ENCODE assay signal across 21 cellular contexts in genomic region chr17:65043802-65044201, GRCh38. TPM values are rescaled to one million over a fixed set of nuclear protein-coding genes. Genes with fewer than 3 reads are reported as not detected.
DNase-seq lines count a peak whose midpoint lies in the region; ATAC-seq and TF ChIP-seq lines count a peak whose summit lies in the region.
"Had no signal": no experiment of that assay in that cellular context is flagged by ENCODE, and none has a peak within 500 bp of the region (broad histone marks: within the 10 kb centered on the region; RNA-seq: fewer than 3 reads in every experiment).

No MANE protein-coding gene starts in this region.

- intact Hi-C loops in OCI-LY7 (cut with micrococcal nuclease; ENCODE audit: unreplicated experiment): loop anchor here (2.0 kb wide), 1 partner anchor 57 kb away; no protein-coding TSS in a partner anchor
- intact Hi-C loops in dendritic cell treated with granulocyte-macrophage colony-stimulating factor and Interleukin-4, amounts not matched to agents 40 ng/mL and 50 ng/mL, for 4 days (cut with micrococcal nuclease): no loop called here

- peaks cover 25% of the 10 kb centered on the region for H4K20me1 ChIP-seq in OCI-LY7 (ENCODE audit: insufficient read depth, low read length)

- peak overlapping the region; percentile 45 for H3K4me3 ChIP-seq in OCI-LY7 (ENCODE audit: low read depth, low read length, poor library complexity, severe bottlenecking)
- H3K4me3 ChIP-seq: A549, mucosa of descending colon, pancreas, tibial artery had no signal

- peaks cover 100% of the 10 kb centered on the region for H3K79me2 ChIP-seq in OCI-LY7 (ENCODE audit: insufficient read depth, low read depth, low read length)

- no TSS peak for BruUV-seq in OCI-LY7 (replicated peaks; lab: Mats Ljungman, UMichigan)

- CTCF ChIA-PET in activated CD4-positive, alpha-beta T cell treated with anti-CD3 and anti-CD28 coated beads, Interleukin-2, amount 10 ng/mL, durations not matched to agents 7 days and 5 days (lab: Charles Lee): interaction anchor here (1.9 kb wide), 1 partner anchor 57 kb away, joined by 4 read pairs; no protein-coding TSS in a partner anchor
- CTCF ChIA-PET in OCI-LY7 (lab: Charles Lee; ENCODE audit: unreplicated experiment): interaction anchor here (0.6 kb wide), 1 partner anchor 13 kb away, joined by 8 read pairs; the partner anchor contains the start of gene GNA13

- no peaks in the 10 kb centered on the region for H3K9me3 Mint-ChIP-seq in activated CD4-positive, alpha-beta T cell treated with anti-CD3 and anti-CD28 coated beads, Interleukin-2, amount 10 ng/mL, durations not matched to agents 7 days and 5 days
- H3K9me3 Mint-ChIP-seq in dendritic cell treated with granulocyte-macrophage colony-stimulating factor and Interleukin-4, amounts not matched to agents 40 ng/mL and 50 ng/mL, for 4 days: no peaks in the 10 kb centered on the region
- no peaks in the 10 kb centered on the region for H3K9me3 Mint-ChIP-seq in stimulated activated memory B cell treated with anti-CD40 and anti-IgM and Interleukin-4, amounts not matched to agents 10 μg/mL and 1 μg/mL and 100 μg/mL, for 72 hours
- H3K9me3 Mint-ChIP-seq: HFFc6 had no signal

- peaks cover 96% of the 10 kb centered on the region for H3K36me3 ChIP-seq in OCI-LY7 (ENCODE audit: insufficient read depth, low read length)
- H3K36me3 ChIP-seq: pancreas had no signal

- DNase-seq in activated CD4-positive, alpha-beta T cell treated with anti-CD3 and anti-CD28 coated beads, Interleukin-2, amount 10 ng/mL, durations not matched to agents 7 days and 5 days: no peak
- no peak for DNase-seq in activated CD4-positive, alpha-beta T cell treated with anti-CD3 and anti-CD28 coated beads for 48 hours
- DNase-seq in OCI-LY7 (ENCODE audit: low spot score): no peak
- DNase-seq in medulla oblongata (ENCODE audit: extremely low spot score): no peak
- DNase-seq: cerebellar nuclear complex; EL; HFFc6; mucosa of descending colon; NCI-H1092 treated with DMSO at 0.1 percent for 48 hours; NCI-H2171; NCI-H774; pancreas; stimulated activated CD4-positive, alpha-beta T cell treated with anti-CD3 and anti-CD28 coated beads, Interleukin-4, amount 100 ng/mL, for 24 hours; stimulated activated CD8-positive, alpha-beta memory T cell treated with anti-CD3 and anti-CD28 coated beads, Interleukin-4, amount 100 ng/mL, for 48 hours; SW 1271; tibial artery had no signal

- H3K27me3 Mint-ChIP-seq in activated CD4-positive, alpha-beta T cell treated with anti-CD3 and anti-CD28 coated beads, Interleukin-2, amount 10 ng/mL, durations not matched to agents 7 days and 5 days: no peaks in the 10 kb centered on the region
- no peaks in the 10 kb centered on the region for H3K27me3 Mint-ChIP-seq in dendritic cell treated with granulocyte-macrophage colony-stimulating factor and Interleukin-4, amounts not matched to agents 40 ng/mL and 50 ng/mL, for 4 days
- H3K27me3 Mint-ChIP-seq in stimulated activated memory B cell treated with anti-CD40 and anti-IgM and Interleukin-4, amounts not matched to agents 10 μg/mL and 1 μg/mL and 100 μg/mL, for 72 hours: no peaks in the 10 kb centered on the region

- POLR2A ChIA-PET in activated CD4-positive, alpha-beta T cell treated with anti-CD3 and anti-CD28 coated beads, Interleukin-2, amount 10 ng/mL, durations not matched to agents 7 days and 5 days (lab: Charles Lee): interaction anchor here (0.5 kb wide), 1 partner anchor 61 kb away, joined by 3 read pairs; no protein-coding TSS in a partner anchor
- POLR2A ChIA-PET in OCI-LY7 (lab: Charles Lee): interaction anchor here (0.5 to 2.5 kb wide), 10 partner anchors 8 to 58 kb away, joined by 3 to 19 read pairs (median 4); partner anchors contain the start of gene GNA13

- TF ChIP-seq CTCF in OCI-LY7 (conservative IDR thresholded peaks at IDR 0.05; ENCODE audit: low read length): no peak

- H2AFZ ChIP-seq in OCI-LY7 (ENCODE audit: low read length): no peak overlapping the region

- no peaks in the 10 kb centered on the region for H3K9me2 ChIP-seq in OCI-LY7 (ENCODE audit: insufficient read depth, low read length)

- peaks cover 69% of the 10 kb centered on the region for H3K36me3 Mint-ChIP-seq in activated CD4-positive, alpha-beta T cell treated with anti-CD3 and anti-CD28 coated beads, Interleukin-2, amount 10 ng/mL, durations not matched to agents 7 days and 5 days (ENCODE audit: low read depth)
- H3K36me3 Mint-ChIP-seq in dendritic cell treated with granulocyte-macrophage colony-stimulating factor and Interleukin-4, amounts not matched to agents 40 ng/mL and 50 ng/mL, for 4 days (ENCODE audit: low read depth): peaks cover 67% of the 10 kb centered on the region
- H3K36me3 Mint-ChIP-seq in stimulated activated memory B cell treated with anti-CD40 and anti-IgM and Interleukin-4, amounts not matched to agents 10 μg/mL and 1 μg/mL and 100 μg/mL, for 72 hours: peaks cover 34% of the 10 kb centered on the region

- H3K4me1 Mint-ChIP-seq in activated CD4-positive, alpha-beta T cell treated with anti-CD3 and anti-CD28 coated beads, Interleukin-2, amount 10 ng/mL, durations not matched to agents 7 days and 5 days: peaks cover 71% of the 10 kb centered on the region
- H3K4me1 Mint-ChIP-seq in dendritic cell treated with granulocyte-macrophage colony-stimulating factor and Interleukin-4, amounts not matched to agents 40 ng/mL and 50 ng/mL, for 4 days (ENCODE audit: low read depth): peaks cover 55% of the 10 kb centered on the region
- peaks cover 68% of the 10 kb centered on the region for H3K4me1 Mint-ChIP-seq in stimulated activated memory B cell treated with anti-CD40 and anti-IgM and Interleukin-4, amounts not matched to agents 10 μg/mL and 1 μg/mL and 100 μg/mL, for 72 hours

- H3K4me1 ChIP-seq in OCI-LY7 (ENCODE audit: insufficient read depth, low read length, poor library complexity, severe bottlenecking): peaks cover 99% of the 10 kb centered on the region

- no peaks in the 10 kb centered on the region for H3K9me3 ChIP-seq in OCI-LY7 (ENCODE audit: low read length)
- H3K9me3 ChIP-seq: A549, mucosa of descending colon, pancreas, tibial artery had no signal

- H3K27ac Mint-ChIP-seq in activated CD4-positive, alpha-beta T cell treated with anti-CD3 and anti-CD28 coated beads, Interleukin-2, amount 10 ng/mL, durations not matched to agents 7 days and 5 days: peak overlapping the region; percentile 21
- H3K27ac Mint-ChIP-seq in dendritic cell treated with granulocyte-macrophage colony-stimulating factor and Interleukin-4, amounts not matched to agents 40 ng/mL and 50 ng/mL, for 4 days: peak overlapping the region; percentile 66
- no peak overlapping the region for H3K27ac Mint-ChIP-seq in stimulated activated memory B cell treated with anti-CD40 and anti-IgM and Interleukin-4, amounts not matched to agents 10 μg/mL and 1 μg/mL and 100 μg/mL, for 72 hours
- H3K27ac Mint-ChIP-seq: HFFc6 had no signal

- H3K27ac ChIP-seq in OCI-LY7 (ENCODE audit: low read depth, low read length, poor library complexity, severe bottlenecking): peak overlapping the region; percentile 89
- H3K27ac ChIP-seq: A549, pancreas had no signal

- H3K4me3 Mint-ChIP-seq in activated CD4-positive, alpha-beta T cell treated with anti-CD3 and anti-CD28 coated beads, Interleukin-2, amount 10 ng/mL, durations not matched to agents 7 days and 5 days: no peak overlapping the region
- no peak overlapping the region for H3K4me3 Mint-ChIP-seq in dendritic cell treated with granulocyte-macrophage colony-stimulating factor and Interleukin-4, amounts not matched to agents 40 ng/mL and 50 ng/mL, for 4 days
- peak overlapping the region; percentile 12 for H3K4me3 Mint-ChIP-seq in stimulated activated memory B cell treated with anti-CD40 and anti-IgM and Interleukin-4, amounts not matched to agents 10 μg/mL and 1 μg/mL and 100 μg/mL, for 72 hours
- H3K4me3 Mint-ChIP-seq: HFFc6 had no signal

- no peak for ATAC-seq in stimulated activated memory B cell treated with anti-CD40 and anti-IgM and Interleukin-4, amounts not matched to agents 10 μg/mL and 1 μg/mL and 100 μg/mL, for 72 hours
- ATAC-seq in HG03095 (IDR thresholded peaks at IDR 0.05; ENCODE audit: unreplicated experiment) (no peak), HG03135 (IDR thresholded peaks at IDR 0.05; ENCODE audit: unreplicated experiment) (no peak)
- ATAC-seq: A549, mucosa of descending colon had no signal

- H3K4me2 ChIP-seq in OCI-LY7 (ENCODE audit: low read length): peak overlapping the region; percentile 85
- H3K4me2 ChIP-seq: A549 had no signal

RNA-seq across cellular contexts. Expression of gene GNA13, which starts 12.7 kb away (rescaled TPM):
- 10 to 100 TPM; 80.9 to 94.9 TPM for total RNA-seq in activated CD4-positive, alpha-beta T cell treated with anti-CD3 and anti-CD28 coated beads, Interleukin-2, amount 10 ng/mL, durations not matched to agents 7 days and 5 days
- 70.6 and 76.5 TPM in 2 replicates for total RNA-seq in OCI-LY7 (2014; rRNA removed; shearing (Covaris generic))
- total RNA-seq in OCI-LY7 (2022): 136 and 141 TPM in 2 replicates
